Comparison of ENCODE assay signal across 8 cellular contexts in genomic region chr11:86954288-86955110, GRCh38. TPM values are rescaled to one million over a fixed set of nuclear protein-coding genes. Genes with fewer than 3 reads are reported as not detected.
DNase-seq lines count a peak whose midpoint lies in the region; ATAC-seq and TF ChIP-seq lines count a peak whose summit lies in the region.

No MANE protein-coding gene starts in this region.

- in situ Hi-C loops in transverse colon (cut with MboI; ENCODE audit: low pct_ligation_motif_present in 1 of 4, low pct_unique_long_range_greater_than_20kb in 1 of 4, low sequenced_read_pairs in 3 of 4) = no loop called here

- H3K4me3 ChIP-seq in lower leg skin (ENCODE audit: low read depth, poor library complexity, severe bottlenecking) (peak overlapping the region; percentile 57), transverse colon (peak overlapping the region; percentile 51 to 99 (median 86))

- H3K4me1 ChIP-seq in transverse colon = peaks cover 10 to 24% (median 19%) of the 10 kb centered on the region in 4 donors

- H3K36me3 ChIP-seq in transverse colon = no peaks in the 10 kb centered on the region

- intact Hi-C loops in lower leg skin (cut with DNase I; ENCODE audit: low total_unique reads) (no loop called here), transverse colon (cut with DNase I; ENCODE audit: low total_unique reads) (loop anchor here (5.0 kb wide), 1 partner anchor 83 kb away; the partner anchor contains the start of gene TMEM135)

- H3K9me3 ChIP-seq in transverse colon = no peaks in the 10 kb centered on the region

- ATAC-seq in activated T-cell treated with anti-CD3 and anti-CD28 coated beads, Interleukin-2, amount 50 U/mL, for 4 hours = peak in 1 of 2 donors; percentile 8
- ATAC-seq in GM21526 (IDR thresholded peaks at IDR 0.05; ENCODE audit: low FRiP score, unreplicated experiment) = no peak

- TF ChIP-seq POLR2A in lower leg skin (IDR thresholded peaks at IDR 0.05) (no peak), transverse colon (IDR thresholded peaks at IDR 0.05) (no peak)

- no peaks in the 10 kb centered on the region for H3K36me3 Mint-ChIP-seq in activated T-cell treated with anti-CD3 and anti-CD28 coated beads, Interleukin-2, amount 50 U/mL, for 4 hours (ENCODE audit: insufficient read depth)

- H3K4me3 Mint-ChIP-seq in activated T-cell treated with anti-CD3 and anti-CD28 coated beads, Interleukin-2, amount 50 U/mL, for 4 hours = peak overlapping the region; percentile 65

- TF ChIP-seq EP300 in transverse colon (IDR thresholded peaks at IDR 0.05; ENCODE audit: low read depth) = no peak

- 6 to 10% methylated on average over 22 to 28 of the region's 43 CpGs for WGBS in lower leg skin, 2 donors
- WGBS in transverse colon (ENCODE audit: low coverage in 1 of 2), 2 donors = 13 to 53% methylated on average over 7 to 40 of the region's 43 CpGs

- H3K27me3 Mint-ChIP-seq in activated T-cell treated with anti-CD3 and anti-CD28 coated beads, Interleukin-2, amount 50 U/mL, for 4 hours (ENCODE audit: low read depth) = peaks cover 40% of the 10 kb centered on the region

- H3K27ac ChIP-seq in caudate nucleus (ENCODE audit: low read depth, low read length) (peak overlapping the region; percentile 61), transverse colon (peak overlapping the region; percentile 91 to 98 (median 95))

- DNase-seq in activated T-cell treated with anti-CD3 and anti-CD28 coated beads, Interleukin-2, amount 50 U/mL, for 4 hours = no peak
- no peak for DNase-seq in activated T-cell treated with anti-CD3 and anti-CD28 coated beads, Interleukin-2, amount 50 U/mL, for 1 hour
- DNase-seq in LoVo (ENCODE audit: low spot score) (peak; percentile 8), caudate nucleus (lab: John Stamatoyannopoulos, UW) (peak in 16 of 61 donors; percentile 12 to 69 (median 46)), lower leg skin (ENCODE audit: low spot score in 2 of 2) (peak in 1 of 2 donors; percentile 29), transverse colon (peak; percentile 14)
- no peak for DNase-seq in stimulated activated CD4-positive, alpha-beta T cell treated with anti-CD3 and anti-CD28 coated beads, Interleukin-1b, Interleukin-23, amount 100 ng/mL, for 48 hours

- peaks cover 11% of the 10 kb centered on the region for H3K4me1 Mint-ChIP-seq in activated T-cell treated with anti-CD3 and anti-CD28 coated beads, Interleukin-2, amount 50 U/mL, for 4 hours (ENCODE audit: low read depth)

- TF ChIP-seq CTCF in lower leg skin (IDR thresholded peaks at IDR 0.05) = no peak
- peak in 2 of 5 experiments; percentile 13 to 14 for TF ChIP-seq CTCF in transverse colon (IDR thresholded peaks at IDR 0.05)

- H3K27me3 ChIP-seq in transverse colon = no peaks in the 10 kb centered on the region

- no peaks in the 10 kb centered on the region for H3K9me3 Mint-ChIP-seq in activated T-cell treated with anti-CD3 and anti-CD28 coated beads, Interleukin-2, amount 50 U/mL, for 4 hours

RNA-seq across cellular contexts. Expression of gene FZD4, which starts 0.7 kb away (rescaled TPM):
- under 1 TPM; 0.05 to 0.11 (median 0.08) TPM for total RNA-seq in activated T-cell treated with anti-CD3 and anti-CD28 coated beads, Interleukin-2, amount 50 U/mL, for 4 hours
- total RNA-seq in lower leg skin (10 to 100 TPM; 10.6 to 15.8 (median 12.9) TPM), transverse colon (10 to 100 TPM in 3 of 4 donors, 1 to 10 TPM in 1; 9.1 to 27.1 (median 18.1) TPM)

Comparison
In these comparisons a context has a peak if more than half of its experiments do, and no peak if none do; other contexts are left out.
1. DNase-seq: peak in LoVo (single experiment) and transverse colon (single experiment); none in activated T-cell treated with anti-CD3 and anti-CD28 coated beads, Interleukin-2, amount 50 U/mL, for 4 hours (single experiment), activated T-cell treated with anti-CD3 and anti-CD28 coated beads, Interleukin-2, amount 50 U/mL, for 1 hour (single experiment) and stimulated activated CD4-positive, alpha-beta T cell treated with anti-CD3 and anti-CD28 coated beads, Interleukin-1b, Interleukin-23, amount 100 ng/mL, for 48 hours (single experiment).
2. RNA of gene FZD4, which starts 0.7 kb away (total RNA-seq): 9.1 to 27.1 TPM in transverse colon and 10.6 to 15.8 TPM in lower leg skin; 0.05 to 0.11 TPM in activated T-cell treated with anti-CD3 and anti-CD28 coated beads, Interleukin-2, amount 50 U/mL, for 4 hours; every median in the first group is over 4 times any median in the second.